Comparison of ENCODE assay signal across 1 cellular context in the genomic region with DNA sequence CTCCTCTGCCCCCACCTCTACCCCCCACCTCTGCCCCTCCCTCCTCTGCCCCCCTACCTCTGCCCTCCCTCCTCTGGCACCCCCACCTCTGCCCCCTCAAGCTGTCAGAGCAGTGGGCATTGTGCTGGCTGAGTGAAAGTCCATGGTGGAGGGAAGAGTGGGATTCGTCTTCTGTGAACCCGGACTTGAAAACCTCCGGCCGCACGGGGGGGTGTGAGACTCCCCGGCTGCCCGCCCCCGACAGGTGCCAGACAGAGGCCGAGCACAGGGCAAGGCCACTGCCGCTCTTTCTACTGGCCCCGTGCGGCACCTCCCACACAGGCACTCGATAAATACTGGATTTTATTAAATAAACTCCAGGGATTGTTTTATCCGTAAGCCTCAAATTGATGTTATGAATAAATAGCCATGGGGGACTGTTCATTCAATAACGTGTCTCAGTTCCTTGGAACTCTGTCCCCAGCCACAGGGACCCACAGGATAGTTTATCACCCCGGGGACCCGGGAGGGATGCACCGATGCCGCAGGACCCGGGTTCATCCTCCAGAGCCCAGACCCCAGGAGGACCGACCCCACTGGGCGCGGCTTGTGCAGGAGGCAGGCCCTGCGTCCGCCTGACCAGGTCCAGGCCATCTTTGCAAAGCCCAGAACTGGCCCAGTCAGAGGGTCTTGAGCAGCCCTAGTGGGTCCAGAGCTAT.
TF ChIP-seq lines count a peak whose summit lies in the region.

No MANE protein-coding gene starts in this region.

TF ChIP-seq in K562, 482 proteins besides CTCF, POLR2A, EP300 and RAD21:
- TF ChIP-seq, protein P1, sequence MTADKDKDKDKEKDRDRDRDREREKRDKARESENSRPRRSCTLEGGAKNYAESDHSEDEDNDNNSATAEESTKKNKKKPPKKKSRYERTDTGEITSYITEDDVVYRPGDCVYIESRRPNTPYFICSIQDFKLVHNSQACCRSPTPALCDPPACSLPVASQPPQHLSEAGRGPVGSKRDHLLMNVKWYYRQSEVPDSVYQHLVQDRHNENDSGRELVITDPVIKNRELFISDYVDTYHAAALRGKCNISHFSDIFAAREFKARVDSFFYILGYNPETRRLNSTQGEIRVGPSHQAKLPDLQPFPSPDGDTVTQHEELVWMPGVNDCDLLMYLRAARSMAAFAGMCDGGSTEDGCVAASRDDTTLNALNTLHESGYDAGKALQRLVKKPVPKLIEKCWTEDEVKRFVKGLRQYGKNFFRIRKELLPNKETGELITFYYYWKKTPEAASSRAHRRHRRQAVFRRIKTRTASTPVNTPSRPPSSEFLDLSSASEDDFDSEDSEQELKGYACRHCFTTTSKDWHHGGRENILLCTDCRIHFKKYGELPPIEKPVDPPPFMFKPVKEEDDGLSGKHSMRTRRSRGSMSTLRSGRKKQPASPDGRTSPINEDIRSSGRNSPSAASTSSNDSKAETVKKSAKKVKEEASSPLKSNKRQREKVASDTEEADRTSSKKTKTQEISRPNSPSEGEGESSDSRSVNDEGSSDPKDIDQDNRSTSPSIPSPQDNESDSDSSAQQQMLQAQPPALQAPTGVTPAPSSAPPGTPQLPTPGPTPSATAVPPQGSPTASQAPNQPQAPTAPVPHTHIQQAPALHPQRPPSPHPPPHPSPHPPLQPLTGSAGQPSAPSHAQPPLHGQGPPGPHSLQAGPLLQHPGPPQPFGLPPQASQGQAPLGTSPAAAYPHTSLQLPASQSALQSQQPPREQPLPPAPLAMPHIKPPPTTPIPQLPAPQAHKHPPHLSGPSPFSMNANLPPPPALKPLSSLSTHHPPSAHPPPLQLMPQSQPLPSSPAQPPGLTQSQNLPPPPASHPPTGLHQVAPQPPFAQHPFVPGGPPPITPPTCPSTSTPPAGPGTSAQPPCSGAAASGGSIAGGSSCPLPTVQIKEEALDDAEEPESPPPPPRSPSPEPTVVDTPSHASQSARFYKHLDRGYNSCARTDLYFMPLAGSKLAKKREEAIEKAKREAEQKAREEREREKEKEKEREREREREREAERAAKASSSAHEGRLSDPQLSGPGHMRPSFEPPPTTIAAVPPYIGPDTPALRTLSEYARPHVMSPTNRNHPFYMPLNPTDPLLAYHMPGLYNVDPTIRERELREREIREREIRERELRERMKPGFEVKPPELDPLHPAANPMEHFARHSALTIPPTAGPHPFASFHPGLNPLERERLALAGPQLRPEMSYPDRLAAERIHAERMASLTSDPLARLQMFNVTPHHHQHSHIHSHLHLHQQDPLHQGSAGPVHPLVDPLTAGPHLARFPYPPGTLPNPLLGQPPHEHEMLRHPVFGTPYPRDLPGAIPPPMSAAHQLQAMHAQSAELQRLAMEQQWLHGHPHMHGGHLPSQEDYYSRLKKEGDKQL (CRISPR knock-in tag; IDR thresholded peaks at IDR 0.05; ENCODE audit: borderline replicate concordance) = no peak
- TF ChIP-seq, protein P2, sequence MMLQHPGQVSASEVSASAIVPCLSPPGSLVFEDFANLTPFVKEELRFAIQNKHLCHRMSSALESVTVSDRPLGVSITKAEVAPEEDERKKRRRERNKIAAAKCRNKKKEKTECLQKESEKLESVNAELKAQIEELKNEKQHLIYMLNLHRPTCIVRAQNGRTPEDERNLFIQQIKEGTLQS (IDR thresholded peaks at IDR 0.05) = no peak
- TF ChIP-seq, protein P2 (CRISPR knock-in tag; conservative IDR thresholded peaks at IDR 0.05) = 0 out of 2 replicates have a peak, but pooled peaks have one; percentile 25
- TF ChIP-seq, protein P3, sequence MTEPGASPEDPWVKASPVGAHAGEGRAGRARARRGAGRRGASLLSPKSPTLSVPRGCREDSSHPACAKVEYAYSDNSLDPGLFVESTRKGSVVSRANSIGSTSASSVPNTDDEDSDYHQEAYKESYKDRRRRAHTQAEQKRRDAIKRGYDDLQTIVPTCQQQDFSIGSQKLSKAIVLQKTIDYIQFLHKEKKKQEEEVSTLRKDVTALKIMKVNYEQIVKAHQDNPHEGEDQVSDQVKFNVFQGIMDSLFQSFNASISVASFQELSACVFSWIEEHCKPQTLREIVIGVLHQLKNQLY (CRISPR knock-in tag; conservative IDR thresholded peaks at IDR 0.05) = 0 out of 4 replicates have a peak, but pooled peaks of 1 of the 2 experiments have one; percentile 15
